In genomic region chr4:20203508-20203907, GRCh38 we compare ENCODE assay signal across 18 cellular contexts. TPM values are rescaled to one million over a fixed set of nuclear protein-coding genes. Genes with fewer than 3 reads are reported as not detected.
DNase-seq lines count a peak whose midpoint lies in the region; ATAC-seq and TF ChIP-seq lines count a peak whose summit lies in the region.
"Had no signal": no experiment of that assay in that cellular context is flagged by ENCODE, and none has a peak within 500 bp of the region (broad histone marks: within the 10 kb centered on the region; RNA-seq: fewer than 3 reads in every experiment).

No MANE protein-coding gene starts in this region.

- DNase-seq in AG08395 (ENCODE audit: low spot score) (peak; percentile 84), IMR-90 (peak; percentile 92), brain microvascular endothelial cell (peak; percentile 83), glomerular visceral epithelial cell (ENCODE audit: extremely low spot score) (peak; percentile 5), NCI-H1930 (lab: John Stamatoyannopoulos, UW) (no peak), left lobe of liver (ENCODE audit: low spot score) (no peak), psoas muscle (no peak), H9 (no peak)
- DNase-seq: activated CD4-positive, CD25-positive, alpha-beta regulatory T cell; BE2C; DMS153; esophagus squamous epithelium; midbrain; NCI-H1105 treated with DMSO at 0.1 percent for 48 hours; NCI-H2227 treated with DMSO at 0.1 percent for 48 hours; substantia nigra had no signal

- H3K56ac ChIP-seq in IMR-90 (ENCODE audit: extremely low read depth, insufficient read depth, low read length) (no peak overlapping the region), H9 (ENCODE audit: insufficient read length, low read depth, low read length) (no peak overlapping the region)

- dilution Hi-C loops in IMR-90 (cut with HindIII; ENCODE audit: low sequenced_read_pairs, unreplicated experiment) = no loop called here

- peak; percentile 88 for ATAC-seq in IMR-90 (ENCODE audit: low read depth)
- no peak for ATAC-seq in left lobe of liver
- ATAC-seq in psoas muscle = no peak
- ATAC-seq: activated naive CD4-positive, alpha-beta T cell treated with anti-CD3 and anti-CD28 coated beads, Interleukin-2, amount 50 U/mL, for 72 hours had no signal

- H3K18ac ChIP-seq in IMR-90 (ENCODE audit: low read depth, low read length) = peak overlapping the region; percentile 97; the same call in 1 of the 2 replicates
- no peak overlapping the region for H3K18ac ChIP-seq in H9 (ENCODE audit: insufficient read length, low read depth, low read length)

- H2BK12ac ChIP-seq in H9 (ENCODE audit: insufficient read length, low read depth, low read length) = no peak overlapping the region

- H2BK5ac ChIP-seq in IMR-90 (ENCODE audit: low read depth, low read length, poor library complexity, severe bottlenecking) (peak overlapping the region; percentile 73), H9 (ENCODE audit: insufficient read length, low read length) (no peak overlapping the region)

- POLR2A ChIA-PET in IMR-90 (lab: Charles Lee; ENCODE audit: unreplicated experiment) = no interaction called here

- H3K23ac ChIP-seq in IMR-90 (ENCODE audit: low read depth, low read length) (peak overlapping the region; percentile 92; the same call in 1 of the 2 replicates), H9 (ENCODE audit: insufficient read length, low read depth, low read length) (no peak overlapping the region)

- no peaks in the 10 kb centered on the region for H3K9me1 ChIP-seq in IMR-90 (ENCODE audit: insufficient read depth, low read length)

- H3K36me3 ChIP-seq in IMR-90 (ENCODE audit: control insufficient read depth, insufficient read depth, low read length) (no peaks in the 10 kb centered on the region), brain microvascular endothelial cell (replicated peaks) (no peaks in the 10 kb centered on the region), psoas muscle (ENCODE audit: insufficient read depth in 1 of 2, low read depth in 1 of 2) (no peaks in the 10 kb centered on the region)
- H3K36me3 ChIP-seq: BE2C, esophagus squamous epithelium had no signal

- no peak for TF ChIP-seq RAD21 in IMR-90 (IDR thresholded peaks at IDR 0.05; ENCODE audit: low read length)

- no peak overlapping the region for H3K27ac ChIP-seq in IMR-90 (ENCODE audit: insufficient read depth, low read length)
- H3K27ac ChIP-seq in brain microvascular endothelial cell = no peak overlapping the region
- no peak overlapping the region for H3K27ac ChIP-seq in psoas muscle
- H3K27ac ChIP-seq in H9 (ENCODE audit: insufficient read length, low read depth, low read length) = no peak overlapping the region
- H3K27ac ChIP-seq: coronary artery, esophagus squamous epithelium had no signal

- H4K8ac ChIP-seq in IMR-90 (ENCODE audit: low read depth in 2 of 2, low read length in 2 of 2) (peak overlapping the region in 1 of 2 experiments; percentile 56; a peak in 1 of 4 replicates), H9 (replicated peaks; ENCODE audit: insufficient read length, low read depth, low read length) (no peak overlapping the region)

- H3K4me1 Mint-ChIP-seq in H9 = no peaks in the 10 kb centered on the region

- intact Hi-C loops in IMR-90 (cut with micrococcal nuclease) = no loop called here
- intact Hi-C loops in psoas muscle (cut with DNase I) = no loop called here

- H3K4me1 ChIP-seq in IMR-90 (ENCODE audit: control insufficient read depth, insufficient read depth, low read length) = peaks cover 4% of the 10 kb centered on the region
- no peaks in the 10 kb centered on the region for H3K4me1 ChIP-seq in psoas muscle
- no peaks in the 10 kb centered on the region for H3K4me1 ChIP-seq in H9 (ENCODE audit: insufficient read depth, low read length)
- H3K4me1 ChIP-seq: BE2C, esophagus squamous epithelium had no signal

- no TSS peak for BruUV-seq in IMR-90 (replicated peaks; lab: Mats Ljungman, UMichigan)

- H4K20me1 ChIP-seq in IMR-90 (ENCODE audit: insufficient read depth, low read length) = no peaks in the 10 kb centered on the region
- no peaks in the 10 kb centered on the region for H4K20me1 ChIP-seq in H9 (ENCODE audit: control insufficient read depth, insufficient read depth, insufficient read length)

- no peaks in the 10 kb centered on the region for H3K9me3 Mint-ChIP-seq in H9

- H2AFZ ChIP-seq in IMR-90 (replicated peaks; ENCODE audit: low read length, poor library complexity) = no peak overlapping the region
- no peak overlapping the region for H2AFZ ChIP-seq in H9 (ENCODE audit: low read length)

- no peaks in the 10 kb centered on the region for H3K23me2 ChIP-seq in H9 (ENCODE audit: insufficient read length, low read depth, low read length, poor library complexity, severe bottlenecking)

- H3K27me3 ChIP-seq in IMR-90 (ENCODE audit: control insufficient read depth, insufficient read depth, low read length) (no peaks in the 10 kb centered on the region), brain microvascular endothelial cell (replicated peaks) (no peaks in the 10 kb centered on the region), psoas muscle (ENCODE audit: insufficient read depth in 3 of 3, low read length in 2 of 3) (no peaks in the 10 kb centered on the region), H9 (ENCODE audit: insufficient read depth, low read length) (no peaks in the 10 kb centered on the region)
- H3K27me3 ChIP-seq: BE2C, esophagus squamous epithelium had no signal

- no peak overlapping the region for H3K4me3 ChIP-seq in IMR-90 (ENCODE audit: insufficient read depth, low read depth, low read length)
- no peak overlapping the region for H3K4me3 ChIP-seq in brain microvascular endothelial cell (ENCODE audit: low read depth, low read length)
- H3K4me3 ChIP-seq in psoas muscle = no peak overlapping the region
- H3K4me3 ChIP-seq: coronary artery, esophagus squamous epithelium had no signal

- H4K5ac ChIP-seq in IMR-90 (ENCODE audit: low read depth, low read length) (peak overlapping the region; percentile 87; the same call in 1 of the 2 replicates), H9 (ENCODE audit: insufficient read length, low read depth, low read length) (no peak overlapping the region)

- H2BK120ac ChIP-seq in IMR-90 (ENCODE audit: low read depth, low read length) (peak overlapping the region; percentile 92), H9 (ENCODE audit: low read depth, low read length, poor library complexity, severe bottlenecking) (no peak overlapping the region)

- H3K79me1 ChIP-seq in IMR-90 (ENCODE audit: low read depth in 1 of 2, low read length in 2 of 2) = no peaks in the 10 kb centered on the region
- H3K79me1 ChIP-seq in H9 (ENCODE audit: insufficient read depth, low read depth, low read length, poor library complexity, severe bottlenecking) = no peaks in the 10 kb centered on the region

- H2AK9ac ChIP-seq in IMR-90 (replicated peaks; ENCODE audit: low read depth, low read length, poor library complexity) = no peak overlapping the region

- no peak overlapping the region for H3K4me3 Mint-ChIP-seq in H9

- no peaks in the 10 kb centered on the region for H3K9me3 ChIP-seq in IMR-90 (ENCODE audit: control insufficient read depth, insufficient read depth, low read length)
- no peaks in the 10 kb centered on the region for H3K9me3 ChIP-seq in psoas muscle
- H3K9me3 ChIP-seq in H9 (ENCODE audit: control insufficient read depth, low read depth, low read length) = no peaks in the 10 kb centered on the region
- H3K9me3 ChIP-seq: BE2C, esophagus squamous epithelium had no signal

- H3K79me2 ChIP-seq in H9 (ENCODE audit: insufficient read depth, low read length) = no peaks in the 10 kb centered on the region

- H2BK20ac ChIP-seq in IMR-90 (ENCODE audit: low read depth, low read length) (peak overlapping the region; percentile 88), H9 (ENCODE audit: low read depth, low read length, poor library complexity, severe bottlenecking) (no peak overlapping the region)

- TF ChIP-seq CTCF in IMR-90 (conservative IDR thresholded peaks at IDR 0.05; ENCODE audit: low read depth, low read length) (no peak), brain microvascular endothelial cell (IDR thresholded peaks at IDR 0.05; ENCODE audit: low read depth, low read length, missing control alignments) (no peak), psoas muscle (IDR thresholded peaks at IDR 0.05) (no peak), H9 (conservative IDR thresholded peaks at IDR 0.05) (no peak)

- H3K14ac ChIP-seq in IMR-90 (replicated peaks; ENCODE audit: low read depth, low read length) (peak overlapping the region; percentile 68; the same call in 1 of the 2 replicates), H9 (ENCODE audit: insufficient read depth, low read length) (no peak overlapping the region)

- no peak overlapping the region for H4K91ac ChIP-seq in IMR-90 (ENCODE audit: insufficient read depth, low read depth, low read length)
- H4K91ac ChIP-seq in H9 (ENCODE audit: insufficient read length, low read depth, low read length) = no peak overlapping the region

- peak overlapping the region; percentile 72; the same call in 1 of the 2 replicates for H3K4ac ChIP-seq in IMR-90 (ENCODE audit: low read depth, low read length)
- no peak overlapping the region for H3K4ac ChIP-seq in H9 (ENCODE audit: low read depth, low read length)

- in situ Hi-C loops in IMR-90 (cut with MboI; ENCODE audit: low sequenced_read_pairs) = no loop called here
- in situ Hi-C loops in brain microvascular endothelial cell (cut with HindIII; ENCODE audit: low pct_ligation_motif_present, low sequenced_read_pairs) = no loop called here

- TF ChIP-seq POLR2A in IMR-90 (IDR thresholded peaks at IDR 0.05; ENCODE audit: low read depth, low read length) = no peak

- H3T11ph ChIP-seq in H9 (ENCODE audit: low read length) = no peak overlapping the region

- CTCF ChIA-PET in IMR-90 (lab: Yijun Ruan, JAX) = interaction anchor here (0.9 kb wide), 1 partner anchor 9 kb away, joined by 5 read pairs; no protein-coding TSS in a partner anchor

- no peak overlapping the region for H3K27ac Mint-ChIP-seq in H9
- H3K27ac Mint-ChIP-seq: activated naive CD4-positive, alpha-beta T cell treated with anti-CD3 and anti-CD28 coated beads, Interleukin-2, amount 50 U/mL, for 72 hours had no signal

- H3K36me3 Mint-ChIP-seq in H9 (ENCODE audit: insufficient read depth in 1 of 3, low read depth in 3 of 3) = no peaks in the 10 kb centered on the region

- H2BK15ac ChIP-seq in IMR-90 (ENCODE audit: low read depth, low read length) (peak overlapping the region; percentile 66; the same call in 1 of the 3 replicates), H9 (ENCODE audit: low read depth, low read length) (no peak overlapping the region)

- H3K9ac ChIP-seq in IMR-90 (ENCODE audit: low read depth, low read length) (no peak overlapping the region), H9 (ENCODE audit: extremely low read depth, insufficient read length, low read length) (no peak overlapping the region)

- H2AK5ac ChIP-seq in IMR-90 (ENCODE audit: low read depth, low read length) = no peak overlapping the region; the same call in 1 of the 2 replicates
- no peak overlapping the region for H2AK5ac ChIP-seq in H9 (ENCODE audit: insufficient read length, low read length)

- H3K27me3 Mint-ChIP-seq in H9 (ENCODE audit: low read depth) = no peaks in the 10 kb centered on the region

- H3K4me2 ChIP-seq in IMR-90 (ENCODE audit: low read depth, low read length) (peak overlapping the region; percentile 88; the same call in 1 of the 2 replicates), H9 (ENCODE audit: insufficient read depth, insufficient read length, low read length) (no peak overlapping the region)

RNA-seq across cellular contexts. Expression of gene SLIT2, which starts 48.2 kb away (rescaled TPM):
- total RNA-seq in IMR-90 (2012; rRNA removed) = 13.6 and 18.1 TPM in 2 replicates
- 13.0 and 14.3 TPM in 2 replicates for polyA plus RNA-seq in IMR-90 (2012; rRNA removed)
- 5.3 and 5.6 TPM in 2 replicates for polyA plus RNA-seq in IMR-90 (2012; cell fraction: cytosol; rRNA removed)
- 8.3 and 13.5 TPM in 2 replicates for polyA plus RNA-seq in IMR-90 (2012; cell fraction: nucleus; rRNA removed; ENCODE audit: low replicate concordance)
- total RNA-seq in left lobe of liver = 0.63 TPM
- total RNA-seq in psoas muscle = 1 to 10 TPM; 4.7 to 9.0 (median 6.1) TPM
- polyA plus RNA-seq in psoas muscle = 1 to 10 TPM in 2 of 3 donors, under 1 TPM in 1; 0.22 to 2.5 (median 1.4) TPM
- total RNA-seq in H9 (2021) = 1.3 and 1.5 TPM in 2 replicates
- total RNA-seq: activated naive CD4-positive, alpha-beta T cell treated with anti-CD3 and anti-CD28 coated beads, Interleukin-2, amount 50 U/mL, for 72 hours had no signal

Comparison
In these comparisons a context has a peak if more than half of its experiments do, and no peak if none do; other contexts are left out.
1. DNase-seq: peak in AG08395 (single experiment), IMR-90 (single experiment), brain microvascular endothelial cell (single experiment) and glomerular visceral epithelial cell (single experiment); none in NCI-H1930 (0 of 2), left lobe of liver (single experiment), psoas muscle (0 of 2) and H9 (single experiment).